In the genomic region with DNA sequence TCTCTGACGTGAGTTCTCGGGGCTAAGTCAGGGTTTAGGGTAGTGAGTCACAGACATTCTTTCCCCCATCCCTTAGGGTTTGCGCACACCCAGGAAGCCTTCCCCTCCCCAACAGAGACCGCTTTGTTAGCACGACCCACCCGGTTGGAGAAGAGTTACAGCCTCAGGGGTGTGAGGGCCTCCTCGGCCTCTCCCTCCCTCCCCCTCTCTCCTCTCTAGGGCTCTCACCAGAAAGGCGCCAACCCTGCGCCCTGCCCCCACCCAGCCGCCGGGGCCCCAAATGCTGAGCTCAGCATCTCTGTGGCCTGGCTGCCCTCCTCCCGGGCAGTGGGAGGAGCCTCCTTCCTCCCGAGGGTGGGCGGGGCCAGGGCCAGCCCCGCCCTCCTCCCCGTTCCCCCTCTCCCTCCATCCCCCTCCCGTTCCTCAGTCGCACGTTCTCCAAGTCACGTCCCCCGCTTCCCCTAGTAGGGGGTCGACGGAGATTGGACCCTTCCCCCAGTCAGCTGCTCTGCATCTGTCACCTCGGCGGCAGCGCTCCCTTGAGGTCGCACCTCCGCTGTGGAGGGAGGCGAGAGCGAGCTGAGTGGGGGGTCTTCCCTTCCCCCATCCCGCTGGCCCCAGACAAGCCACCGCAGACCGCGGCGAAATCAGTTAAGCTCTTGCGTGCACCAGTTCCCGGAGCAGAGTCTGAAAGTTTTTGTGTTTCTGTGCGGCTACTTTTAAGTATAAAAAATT, we compare ENCODE assay signal across 8 cellular contexts. TPM values are rescaled to one million over a fixed set of nuclear protein-coding genes. Genes with fewer than 3 reads are reported as not detected.
DNase-seq lines count a peak whose midpoint lies in the region; ATAC-seq, FAIRE-seq and TF ChIP-seq lines count a peak whose summit lies in the region.

No MANE protein-coding gene starts in this region.

- peak; percentile 3 for FAIRE-seq in TTC549 (lab: Jason Lieb, UNC)

- H3K4me3 Mint-ChIP-seq in HFFc6 = peak overlapping the region; percentile 82

- peak; percentile 51 for TF ChIP-seq POLR2A in NB4 (IDR thresholded peaks at IDR 0.05; ENCODE audit: extremely low read depth, insufficient read length)
- TF ChIP-seq POLR2A in body of pancreas (IDR thresholded peaks at IDR 0.05) = peak in 2 of 3 donors; percentile 9 to 32

- peak overlapping the region; percentile 83 for H3K9ac ChIP-seq in skeletal muscle satellite cell (ENCODE audit: low read depth, low read length)

- ATAC-seq in body of pancreas = peak; percentile 59

- TF ChIP-seq CTCF in GM12874 (IDR thresholded peaks at IDR 0.05; ENCODE audit: insufficient read depth, low read depth, low read length) = 0 out of 2 replicates have a peak, but pooled peaks have one; percentile 22
- TF ChIP-seq CTCF in HFFc6 (IDR thresholded peaks at IDR 0.05) = no peak
- TF ChIP-seq CTCF in NB4 (IDR thresholded peaks at IDR 0.05; ENCODE audit: low read depth, low read length) = peak; percentile 10
- TF ChIP-seq CTCF in body of pancreas (IDR thresholded peaks at IDR 0.05) = no peak

- peaks cover 36% of the 10 kb centered on the region for H3K4me1 Mint-ChIP-seq in HFFc6 (ENCODE audit: low read depth)

- H3K36me3 ChIP-seq in body of pancreas (replicated peaks in 1 of 2; ENCODE audit: insufficient read depth in 1 of 2, low read depth in 2 of 2) (no peaks in the 10 kb centered on the region), skeletal muscle satellite cell (ENCODE audit: insufficient read depth, low read length) (no peaks in the 10 kb centered on the region)

- peak overlapping the region; percentile 86 for H3K27ac Mint-ChIP-seq in HFFc6

- H3K27me3 ChIP-seq in body of pancreas = no peaks in the 10 kb centered on the region
- no peaks in the 10 kb centered on the region for H3K27me3 ChIP-seq in skeletal muscle satellite cell (ENCODE audit: control insufficient read depth, insufficient read depth, low read length)

- H3K27me3 Mint-ChIP-seq in HFFc6 (ENCODE audit: insufficient read depth) = peaks cover 3% of the 10 kb centered on the region; the same call in 1 of the 2 replicates

- no peaks in the 10 kb centered on the region for H3K9me3 Mint-ChIP-seq in HFFc6

- WGBS in body of pancreas, 2 donors = 15 to 41% methylated on average over 7 to 33 of the region's 38 CpGs

- H3K4me3 ChIP-seq in NB4 (ENCODE audit: low read depth, low read length) (peak overlapping the region; percentile 63), body of pancreas (no peak overlapping the region), iPS-11a (ENCODE audit: low read depth, low read length) (peak overlapping the region; percentile 35), skeletal muscle satellite cell (ENCODE audit: low read length) (peak overlapping the region; percentile 70)

- H3K27ac ChIP-seq in body of pancreas = peak overlapping the region; percentile 47 to 71 (median 70)

- H3K4me1 ChIP-seq in body of pancreas = peaks cover 72% of the 10 kb centered on the region
- peaks cover 44% of the 10 kb centered on the region for H3K4me1 ChIP-seq in skeletal muscle satellite cell (ENCODE audit: control insufficient read depth, insufficient read depth, low read length)

- H3K9me3 ChIP-seq in body of pancreas = no peaks in the 10 kb centered on the region
- H3K9me3 ChIP-seq in skeletal muscle satellite cell (replicated peaks; ENCODE audit: low read length) = no peaks in the 10 kb centered on the region

- H3K4me2 ChIP-seq in skeletal muscle satellite cell (ENCODE audit: low read length) = peak overlapping the region; percentile 93

- intact Hi-C loops in body of pancreas (cut with DNase I) = no loop called here

- DNase-seq in HFFc6 (peak; percentile 66), NB4 (ENCODE audit: low read depth) (peak; percentile 84), body of pancreas (peak; percentile 65 to 80 (median 72)), NCI-H1694 (lab: John Stamatoyannopoulos, UW) (no peak)

- H3K36me3 Mint-ChIP-seq in HFFc6 (ENCODE audit: low read depth) = no peaks in the 10 kb centered on the region

RNA-seq across cellular contexts. Expression of a gene that starts 13.0 kb away (rescaled TPM):
- 10 to 100 TPM; 27.7 to 32.4 (median 30.0) TPM for total RNA-seq in HFFc6 (2021; fragmentation: NEBNext Ultra II Directional; extraction: Animal tissue kit (Norgen Biotek cat#: 25700))
- 100 to 1,000 TPM; 238 to 269 TPM for total RNA-seq in body of pancreas
- 391 and 412 TPM in 2 replicates for total RNA-seq in skeletal muscle satellite cell (2012; rRNA removed)

RNA-seq across cellular contexts. Expression of a gene that starts 44.7 kb away (rescaled TPM):
- total RNA-seq in HFFc6 (2021; fragmentation: NEBNext Ultra II Directional; extraction: Animal tissue kit (Norgen Biotek cat#: 25700)) = 10 to 100 TPM; 21.0 to 29.6 (median 25.3) TPM
- 10 to 100 TPM; 16.1 to 17.1 TPM for total RNA-seq in body of pancreas
- 26.9 and 31.7 TPM in 2 replicates for total RNA-seq in skeletal muscle satellite cell (2012; rRNA removed)

RNA-seq across cellular contexts. Expression of a gene that starts 44.9 kb away (rescaled TPM):
- 10 to 100 TPM; 40.4 to 46.0 (median 40.7) TPM for total RNA-seq in HFFc6 (2021; fragmentation: NEBNext Ultra II Directional; extraction: Animal tissue kit (Norgen Biotek cat#: 25700))
- total RNA-seq in body of pancreas = 10 to 100 TPM; 40.9 to 59.4 TPM
- 38.3 and 43.0 TPM in 2 replicates for total RNA-seq in skeletal muscle satellite cell (2012; rRNA removed)

Comparison
In these comparisons a context has a peak if more than half of its experiments do, and no peak if none do; other contexts are left out.
1. CTCF ChIP-seq: peak in GM12874 (single experiment) and NB4 (single experiment); none in HFFc6 (single experiment) and body of pancreas (0 of 7).
2. H3K4me3 ChIP-seq: peak in NB4 (single experiment), iPS-11a (single experiment) and skeletal muscle satellite cell (single experiment); none in body of pancreas (0 of 2).
3. RNA of a gene that starts 13.0 kb away (total RNA-seq): 238 to 269 TPM in body of pancreas; 27.7 to 32.4 TPM in HFFc6; every median in the first group is over 4 times any median in the second.